ENCODE assay signal across 19 cellular contexts in the genomic region with DNA sequence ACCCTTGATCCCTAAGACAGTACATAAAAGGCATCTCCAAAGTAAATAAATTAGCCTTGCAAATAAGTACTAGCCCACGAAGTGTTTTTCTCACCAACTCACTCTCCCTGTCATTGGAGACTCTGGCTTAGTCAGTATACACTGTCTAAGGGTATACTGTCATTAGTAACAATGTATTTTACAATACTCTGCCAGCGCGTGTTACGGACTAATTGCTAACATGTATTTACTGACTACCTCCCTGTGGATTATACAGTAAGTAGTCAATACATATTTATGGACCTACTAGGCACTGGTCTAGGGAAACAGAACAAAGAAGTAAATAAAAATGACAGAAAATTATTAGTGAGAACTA.
DNase-seq lines count a peak whose midpoint lies in the region; ATAC-seq and TF ChIP-seq lines count a peak whose summit lies in the region.
"Had no signal": no experiment of that assay in that cellular context is flagged by ENCODE, and none has a peak within 500 bp of the region (broad histone marks: within the 10 kb centered on the region; RNA-seq: fewer than 3 reads in every experiment).

No MANE protein-coding gene starts in this region.

- no peak for TF ChIP-seq CTCF in CD4-positive, alpha-beta T cell (IDR thresholded peaks at IDR 0.05)

- H3K27me3 ChIP-seq in CD4-positive, alpha-beta T cell (ENCODE audit: control insufficient read depth, insufficient read depth, low read length), result no peaks in the 10 kb centered on the region
- H3K27me3 ChIP-seq: BLaER1, stomach, upper lobe of right lung had no signal

- CTCF ChIA-PET in CD4-positive, alpha-beta T cell (lab: Charles Lee), result no interaction called here
- CTCF ChIA-PET in T-cell (lab: Charles Lee), result no interaction called here

- no peaks in the 10 kb centered on the region for H3K9me3 Mint-ChIP-seq in T-helper 2 cell treated with Interferon-gamma antibody and Interleukin-4, amounts not matched to agents 5 μg/mL and 100 μg/mL, for 36 hours
- H3K9me3 Mint-ChIP-seq in CD4-positive, alpha-beta T cell, result no peaks in the 10 kb centered on the region
- H3K9me3 Mint-ChIP-seq in T-cell, result no peaks in the 10 kb centered on the region
- H3K9me3 Mint-ChIP-seq in immature natural killer cell, result no peaks in the 10 kb centered on the region
- H3K9me3 Mint-ChIP-seq: memory B cell, naive B cell had no signal

- no peak for ATAC-seq in CD4-positive, alpha-beta T cell (ENCODE audit: poor library complexity)
- ATAC-seq in T-cell (replicated peaks in 1 of 4), result peak in 2 of 4 experiments; percentile 12 to 13
- ATAC-seq: A549 had no signal

- no peaks in the 10 kb centered on the region for H3K27me3 Mint-ChIP-seq in T-helper 2 cell treated with Interferon-gamma antibody and Interleukin-4, amounts not matched to agents 5 μg/mL and 100 μg/mL, for 36 hours (ENCODE audit: low read depth)
- H3K27me3 Mint-ChIP-seq in CD4-positive, alpha-beta T cell, result no peaks in the 10 kb centered on the region
- H3K27me3 Mint-ChIP-seq in T-cell, result no peaks in the 10 kb centered on the region
- peaks cover 0 to 2% (median 2%) of the 10 kb centered on the region in 3 donors for H3K27me3 Mint-ChIP-seq in immature natural killer cell (ENCODE audit: low read depth in 3 of 3)
- H3K27me3 Mint-ChIP-seq: memory B cell, naive B cell had no signal

- peak overlapping the region; percentile 68 for H3K4me3 Mint-ChIP-seq in T-helper 2 cell treated with Interferon-gamma antibody and Interleukin-4, amounts not matched to agents 5 μg/mL and 100 μg/mL, for 36 hours
- H3K4me3 Mint-ChIP-seq in CD4-positive, alpha-beta T cell, result peak overlapping the region; percentile 7
- peak overlapping the region in 1 of 3 donors; percentile 23 for H3K4me3 Mint-ChIP-seq in T-cell
- H3K4me3 Mint-ChIP-seq in immature natural killer cell, result peak overlapping the region in 2 of 5 donors; percentile 24 to 26
- H3K4me3 Mint-ChIP-seq: memory B cell had no signal

- POLR2A ChIA-PET in CD4-positive, alpha-beta T cell (lab: Charles Lee), result interaction anchor here (0.5 to 1.4 kb wide), 4 partner anchors 11 to 384 kb away, joined by 3 to 4 read pairs (median 4); no protein-coding TSS in a partner anchor
- POLR2A ChIA-PET in T-cell (lab: Charles Lee), result no interaction called here

- H3K27ac Mint-ChIP-seq in T-helper 2 cell treated with Interferon-gamma antibody and Interleukin-4, amounts not matched to agents 5 μg/mL and 100 μg/mL, for 36 hours, result peak overlapping the region; percentile 85
- peak overlapping the region; percentile 85 for H3K27ac Mint-ChIP-seq in CD4-positive, alpha-beta T cell
- H3K27ac Mint-ChIP-seq in T-cell (peak overlapping the region; percentile 87 to 89), immature natural killer cell (peak overlapping the region; percentile 58 to 77 (median 66))
- H3K27ac Mint-ChIP-seq: memory B cell, naive B cell had no signal

- no peak for DNase-seq in T-helper 2 cell treated with Interferon-gamma antibody and Interleukin-4, amounts not matched to agents 5 μg/mL and 100 μg/mL, for 36 hours (ENCODE audit: low spot score)
- DNase-seq in T-helper 2 cell, result no peak
- no peak for DNase-seq in CD4-positive, alpha-beta T cell
- DNase-seq in T-cell, result no peak
- DNase-seq in immature natural killer cell, result no peak
- DNase-seq in mucosa of gallbladder (ENCODE audit: low spot score), result no peak
- DNase-seq in inferior parietal cortex (ENCODE audit: extremely low spot score), result no peak
- no peak for DNase-seq in amygdala (lab: John Stamatoyannopoulos, UW)
- DNase-seq: naive B cell; NCI-H1048; NCI-H2081 treated with DMSO at 0.1 percent for 48 hours; OCI-M1; stimulated activated CD4-positive, alpha-beta T cell treated with anti-CD3 and anti-CD28 coated beads, Interleukin-2, amount 100 ng/mL, for 24 hours; stomach; upper lobe of right lung; WERI-Rb-1 had no signal

- peaks cover 43% of the 10 kb centered on the region for H3K4me1 Mint-ChIP-seq in T-helper 2 cell treated with Interferon-gamma antibody and Interleukin-4, amounts not matched to agents 5 μg/mL and 100 μg/mL, for 36 hours (ENCODE audit: low read depth)
- peaks cover 30% of the 10 kb centered on the region for H3K4me1 Mint-ChIP-seq in CD4-positive, alpha-beta T cell (ENCODE audit: low read depth)
- peaks cover 28 to 49% (median 31%) of the 10 kb centered on the region in 3 donors for H3K4me1 Mint-ChIP-seq in T-cell
- peaks cover 40 to 68% of the 10 kb centered on the region in 2 donors for H3K4me1 Mint-ChIP-seq in immature natural killer cell

- intact Hi-C loops in CD4-positive, alpha-beta T cell (cut with DNase I, micrococcal nuclease), result no loop called here

- H3K9me3 ChIP-seq in CD4-positive, alpha-beta T cell (ENCODE audit: control insufficient read depth, low read length), result no peaks in the 10 kb centered on the region
- H3K9me3 ChIP-seq: A549, BLaER1, stomach, upper lobe of right lung had no signal

- peaks cover 71% of the 10 kb centered on the region for H3K36me3 Mint-ChIP-seq in T-helper 2 cell treated with Interferon-gamma antibody and Interleukin-4, amounts not matched to agents 5 μg/mL and 100 μg/mL, for 36 hours (ENCODE audit: low read depth)
- H3K36me3 Mint-ChIP-seq in CD4-positive, alpha-beta T cell (ENCODE audit: low read depth), result peaks cover 93% of the 10 kb centered on the region
- H3K36me3 Mint-ChIP-seq in T-cell, result peaks cover 60% of the 10 kb centered on the region
- peaks cover 35 to 55% (median 36%) of the 10 kb centered on the region in 3 donors for H3K36me3 Mint-ChIP-seq in immature natural killer cell

- no peak overlapping the region for H3K27ac ChIP-seq in CD4-positive, alpha-beta T cell (ENCODE audit: low read depth, low read length)
- H3K27ac ChIP-seq: A549, BLaER1, upper lobe of right lung, WERI-Rb-1 had no signal
